8 cellular contexts compared by ENCODE assay signal in genomic region chr17:19507673-19508326, GRCh38. TPM values are rescaled to one million over a fixed set of nuclear protein-coding genes. Genes with fewer than 3 reads are reported as not detected.
A peak's percentile ranks its signal among the peaks of the same experiment; 100 is the strongest.
DNase-seq lines count a peak whose midpoint lies in the region; TF ChIP-seq lines count a peak whose summit lies in the region.

No MANE protein-coding gene starts in this region.

- WGBS in endodermal cell (ENCODE audit: insufficient coverage in 1 of 2, insufficient read length in 1 of 2), 2 experiments = 0% methylated on average over 8 to 51 of the region's 51 CpGs
- no CpG with 5 or more reads among the region's 51 CpGs for WGBS in mesendoderm (ENCODE audit: extremely low coverage, insufficient coverage, low lambda C conversion rate)

- no peaks in the 10 kb centered on the region for H3K27me3 Mint-ChIP-seq in endodermal cell (ENCODE audit: insufficient read depth)

- H2BK120ac ChIP-seq in mesendoderm (ENCODE audit: low read depth, low read length) = peak overlapping the region; percentile 30

- H4K8ac ChIP-seq in mesendoderm (ENCODE audit: low read depth, low read length) = no peak overlapping the region

- no peak overlapping the region for H2AK5ac ChIP-seq in mesendoderm (ENCODE audit: low read length)

- H3K79me2 ChIP-seq in mesendoderm (ENCODE audit: control insufficient read depth, insufficient read depth, low read length) = no peaks in the 10 kb centered on the region

- peaks cover 6% of the 10 kb centered on the region for H3K4me1 Mint-ChIP-seq in endodermal cell

- H3K36me3 Mint-ChIP-seq in endodermal cell (ENCODE audit: low read depth) = no peaks in the 10 kb centered on the region

- H3K9me3 ChIP-seq in endodermal cell (ENCODE audit: control insufficient read depth, low read length) = no peaks in the 10 kb centered on the region

- peak overlapping the region; percentile 89 for H3K27ac Mint-ChIP-seq in endodermal cell

- H3K36me3 ChIP-seq in endodermal cell (ENCODE audit: control insufficient read depth, insufficient read depth, low read length) = no peaks in the 10 kb centered on the region
- no peaks in the 10 kb centered on the region for H3K36me3 ChIP-seq in mesendoderm (ENCODE audit: control insufficient read depth, insufficient read depth, low read length)

- no peaks in the 10 kb centered on the region for H3K4me1 ChIP-seq in endodermal cell (ENCODE audit: control insufficient read depth, insufficient read depth, low read length)
- no peaks in the 10 kb centered on the region for H3K4me1 ChIP-seq in mesendoderm (ENCODE audit: control insufficient read depth, low read depth, low read length)

- H3K23ac ChIP-seq in mesendoderm (ENCODE audit: low read length) = no peak overlapping the region

- H3K9ac ChIP-seq in endodermal cell (ENCODE audit: extremely low read depth, low read length, poor library complexity, severe bottlenecking) = peak overlapping the region; percentile 41
- H3K9ac ChIP-seq in mesendoderm (ENCODE audit: low read length) = peak overlapping the region; percentile 82

- TF ChIP-seq POLR2A in GM19193 (IDR thresholded peaks at IDR 0.05; ENCODE audit: extremely low read depth, insufficient read depth, insufficient read length) = peak; percentile 19

- peak overlapping the region; percentile 97 for H3K56ac ChIP-seq in mesendoderm (ENCODE audit: low read length)

- H2BK5ac ChIP-seq in mesendoderm (ENCODE audit: low read length) = peak overlapping the region; percentile 45

- peak overlapping the region; percentile 30 for H3K4me2 ChIP-seq in mesendoderm (ENCODE audit: low read length)

- peak overlapping the region; percentile 69 for H3K4me3 Mint-ChIP-seq in endodermal cell

- H3K27me3 ChIP-seq in endodermal cell (ENCODE audit: control insufficient read depth, insufficient read depth, low read length, poor library complexity, severe bottlenecking) (no peaks in the 10 kb centered on the region), mesendoderm (ENCODE audit: insufficient read depth, low read length, poor library complexity) (no peaks in the 10 kb centered on the region)

- H3K9me3 Mint-ChIP-seq in endodermal cell = no peaks in the 10 kb centered on the region

- H3K18ac ChIP-seq in mesendoderm (ENCODE audit: low read length) = peak overlapping the region; percentile 72

- DNase-seq in AG10803 (ENCODE audit: low read depth) = peak; percentile 91
- peak; percentile 91 for DNase-seq in HK-2 (ENCODE audit: unreplicated experiment)
- peak; percentile 54 to 72 for DNase-seq in NOMO-1 (lab: John Stamatoyannopoulos, UW; ENCODE audit: unreplicated experiment in 2 of 2)
- DNase-seq in activated CD8-positive, alpha-beta memory T cell treated with anti-CD3 and anti-CD28 coated beads, Interleukin-2, amount 50 U/mL, for 24 hours (ENCODE audit: extremely low read depth) = peak; percentile 73
- peak; percentile 98 for DNase-seq in endodermal cell
- DNase-seq in mesendoderm = peak; percentile 97
- peak; percentile 75 for DNase-seq in stimulated activated CD8-positive, alpha-beta memory T cell treated with anti-CD3 and anti-CD28 coated beads, Interleukin-12 subunit alpha, Interleukin-12 subunit beta, amount 100 ng/mL, for 4 hours (ENCODE audit: low read depth)

- no peak overlapping the region for H2BK15ac ChIP-seq in mesendoderm (replicated peaks; ENCODE audit: low read depth)

- H3K4ac ChIP-seq in mesendoderm (ENCODE audit: low read depth, low read length) = peak overlapping the region; percentile 98

- H3K27ac ChIP-seq in endodermal cell (ENCODE audit: low read depth, low read length) = peak overlapping the region; percentile 70
- peak overlapping the region; percentile 92 for H3K27ac ChIP-seq in mesendoderm (ENCODE audit: low read depth, low read length)

- no peaks in the 10 kb centered on the region for H3K79me1 ChIP-seq in mesendoderm (ENCODE audit: low read length)

- H3K4me3 ChIP-seq in AG10803 (ENCODE audit: low read length) = peak overlapping the region; percentile 75
- peak overlapping the region; percentile 84 for H3K4me3 ChIP-seq in endodermal cell (ENCODE audit: low read length)
- H3K4me3 ChIP-seq in mesendoderm (ENCODE audit: low read length) = peak overlapping the region; percentile 59

- no peak overlapping the region for H4K5ac ChIP-seq in mesendoderm (ENCODE audit: low read length)

- TF ChIP-seq CTCF in AG10803 (conservative IDR thresholded peaks at IDR 0.05; ENCODE audit: low read length) = 0 out of 2 replicates have a peak, but pooled peaks have one; percentile 3
- TF ChIP-seq CTCF in endodermal cell (conservative IDR thresholded peaks at IDR 0.05) = no peak

RNA-seq across cellular contexts. Expression of gene SLC47A1, which starts 25.9 kb away (rescaled TPM):
- 1 to 10 TPM; 2.5 to 3.1 TPM for total RNA-seq in endodermal cell
- polyA plus RNA-seq in endodermal cell (2013, experiment 1 of 2) = 3.1 TPM
- 2.9 TPM for polyA plus RNA-seq in endodermal cell (2013, experiment 2 of 2)
- 4.6 TPM for polyA plus RNA-seq in mesendoderm (2013, experiment 1 of 2)
- 4.6 TPM for polyA plus RNA-seq in mesendoderm (2013, experiment 2 of 2)

Comparison
In these comparisons a context has a peak if more than half of its experiments do, and no peak if none do; other contexts are left out.
1. Peak in every context shown above with its lines: DNase-seq, H3K4me3 ChIP-seq and H3K27ac ChIP-seq.